ENCODE assay signal across 8 cellular contexts in the genomic region with DNA sequence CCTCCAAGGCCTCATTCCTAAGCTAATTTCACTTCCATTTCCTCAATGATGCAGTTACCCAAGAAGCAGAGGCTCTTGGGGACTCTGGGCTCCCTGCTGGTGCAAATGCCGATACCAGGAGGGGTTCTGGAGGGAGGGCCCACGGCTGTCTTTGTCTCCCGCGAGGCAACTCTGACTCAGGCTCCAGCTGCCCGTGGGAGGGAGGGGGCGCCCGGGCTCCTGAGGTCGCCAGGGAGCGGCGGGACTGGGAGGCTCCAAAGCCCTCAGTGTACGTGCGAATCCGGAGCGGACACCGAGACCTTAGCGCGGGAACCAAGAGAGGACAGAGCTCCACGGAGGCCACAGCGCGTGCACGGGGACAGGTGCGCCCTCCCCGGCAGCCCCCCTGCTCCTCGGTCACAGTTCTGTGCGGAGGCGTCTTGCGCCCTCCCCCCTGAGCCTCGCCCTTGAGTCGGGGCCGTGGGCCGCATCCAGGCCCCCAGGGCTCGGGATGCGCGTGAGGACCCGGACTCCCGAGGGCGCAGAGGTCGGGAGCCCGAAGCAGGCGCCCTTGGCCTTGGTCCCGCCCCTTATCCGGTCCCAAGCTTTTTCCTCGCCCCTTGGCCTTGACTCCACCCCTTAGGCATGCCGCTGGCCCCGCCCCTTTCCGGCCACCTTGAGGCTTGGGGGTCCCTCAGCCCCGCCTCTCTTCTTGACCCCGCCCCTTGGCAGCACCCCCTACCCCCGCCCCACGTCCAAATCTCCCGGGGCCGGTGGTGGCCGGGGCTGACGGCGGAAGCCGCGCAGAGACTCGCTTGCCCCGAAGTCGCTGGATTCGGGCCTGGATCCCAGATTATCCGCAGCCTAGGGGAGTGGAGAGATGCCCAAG. TPM values are rescaled to one million over a fixed set of nuclear protein-coding genes. Genes with fewer than 3 reads are reported as not detected.
DNase-seq lines count a peak whose midpoint lies in the region; ATAC-seq, FAIRE-seq and TF ChIP-seq lines count a peak whose summit lies in the region.

No MANE protein-coding gene starts in this region.

- no peak for TF ChIP-seq CTCF in AG09309 (IDR thresholded peaks at IDR 0.05; ENCODE audit: control insufficient read depth, insufficient read depth, low read depth, low read length, missing control alignments)
- no peak for TF ChIP-seq CTCF in fibroblast of lung (conservative IDR thresholded peaks at IDR 0.05 in 1 of 2, IDR thresholded peaks at IDR 0.05 in 1 of 2; ENCODE audit: low read depth in 1 of 2, low read length in 2 of 2)
- no peak for TF ChIP-seq CTCF in nephron progenitor cell (IDR thresholded peaks at IDR 0.05)
- TF ChIP-seq CTCF in D721Med (IDR thresholded peaks at IDR 0.05; ENCODE audit: insufficient read depth, missing control alignments) = no peak

- H3K4me1 ChIP-seq in fibroblast of lung (ENCODE audit: control insufficient read depth, extremely low read depth, insufficient read depth, low read length) = no peaks in the 10 kb centered on the region

- peaks cover 92% of the 10 kb centered on the region for H3K27me3 Mint-ChIP-seq in nephron progenitor cell (ENCODE audit: low read depth, poor library complexity)

- H4K20me1 ChIP-seq in fibroblast of lung (ENCODE audit: control insufficient read depth, extremely low read depth, insufficient read depth, low read length) = no peaks in the 10 kb centered on the region

- H3K9ac ChIP-seq in fibroblast of lung (ENCODE audit: insufficient read depth, low read length) = peak overlapping the region; percentile 42

- H3K36me3 ChIP-seq in fibroblast of lung (ENCODE audit: control insufficient read depth, insufficient read depth, low read length) = no peaks in the 10 kb centered on the region

- H2AFZ ChIP-seq in fibroblast of lung (ENCODE audit: low read length) = peak overlapping the region; percentile 67

- DNase-seq in AG09309 (ENCODE audit: low read depth) = no peak
- DNase-seq in activated CD4-positive, alpha-beta T cell treated with anti-CD3 and anti-CD28 coated beads, Interleukin-2, amount 50 U/mL, for 4 hours = peak; percentile 58 to 59
- DNase-seq in fibroblast of lung (ENCODE audit: low read depth in 2 of 2) = peak in 1 of 2 donors; percentile 16
- DNase-seq in nephron progenitor cell = peak; percentile 90
- DNase-seq in COLO829 (ENCODE audit: low spot score) = no peak
- no peak for DNase-seq in D721Med (ENCODE audit: insufficient read length, low spot score)

- no peaks in the 10 kb centered on the region for H3K36me3 Mint-ChIP-seq in nephron progenitor cell (ENCODE audit: low read depth)

- peak overlapping the region; percentile 32 for H3K4me3 ChIP-seq in AG09309 (ENCODE audit: control insufficient read depth, low read depth, low read length)
- H3K4me3 ChIP-seq in fibroblast of lung (replicated peaks in 1 of 4; ENCODE audit: control extremely low read depth in 1 of 4, insufficient read depth in 1 of 4, low read depth in 3 of 4, low read length in 4 of 4) = peak overlapping the region; percentile 16 to 46 (median 38)

- H3K79me2 ChIP-seq in fibroblast of lung (ENCODE audit: control insufficient read depth, insufficient read depth, low read length) = no peaks in the 10 kb centered on the region

- H3K9me3 ChIP-seq in fibroblast of lung (ENCODE audit: control insufficient read depth, insufficient read depth, low read depth, low read length) = no peaks in the 10 kb centered on the region

- ATAC-seq in GM18909 (IDR thresholded peaks at IDR 0.05; ENCODE audit: poor library complexity, unreplicated experiment) (peak; percentile 58), HG03196 (IDR thresholded peaks at IDR 0.05; ENCODE audit: unreplicated experiment) (peak; percentile 50)

- H3K4me3 Mint-ChIP-seq in nephron progenitor cell = peak overlapping the region; percentile 57

- peak overlapping the region; percentile 87 for H3K4me2 ChIP-seq in fibroblast of lung (ENCODE audit: extremely low read depth, insufficient read depth, low read length)

- peaks cover 17% of the 10 kb centered on the region for H3K27me3 ChIP-seq in fibroblast of lung (ENCODE audit: control insufficient read depth, insufficient read depth, low read length)

- peaks cover 17% of the 10 kb centered on the region for H3K4me1 Mint-ChIP-seq in nephron progenitor cell

- no peak overlapping the region for H3K27ac Mint-ChIP-seq in nephron progenitor cell

- no peak for FAIRE-seq in D721Med (lab: Jason Lieb, UNC)

- no peak overlapping the region for H3K27ac ChIP-seq in fibroblast of lung (ENCODE audit: insufficient read depth, low read length)

- H3K9me3 Mint-ChIP-seq in nephron progenitor cell = no peaks in the 10 kb centered on the region

RNA-seq across cellular contexts. Expression of gene SHISA8, which starts 4.7 kb away (rescaled TPM):
- total RNA-seq in fibroblast of lung = not detected in 2 replicates
- polyA plus RNA-seq in fibroblast of lung = not detected in 2 replicates
- polyA plus RNA-seq in fibroblast of lung (2012) = not detected in 2 replicates
- polyA minus RNA-seq in fibroblast of lung (ENCODE audit: low replicate concordance) = not detected in 2 replicates

RNA-seq across cellular contexts. Expression of gene TNFRSF13C, which starts 7.0 kb away (rescaled TPM):
- total RNA-seq in fibroblast of lung = under 0.01 TPM in 2 replicates
- 0.03 and 0.15 TPM in 2 replicates for polyA plus RNA-seq in fibroblast of lung
- 0.05 and 0.09 TPM in 2 replicates for polyA plus RNA-seq in fibroblast of lung (2012)
- 0.33 TPM in 1 of 2 replicates, not detected in the other for polyA minus RNA-seq in fibroblast of lung (ENCODE audit: low replicate concordance)

RNA-seq across cellular contexts. Expression of gene CENPM, which starts 27.4 kb away (rescaled TPM):
- total RNA-seq in fibroblast of lung = 0.77 and 11.6 TPM in 2 replicates
- polyA plus RNA-seq in fibroblast of lung = 5.9 and 23.4 TPM in 2 replicates
- 6.0 and 36.2 TPM in 2 replicates for polyA plus RNA-seq in fibroblast of lung (2012)
- 10.8 and 51.3 TPM in 2 replicates for polyA minus RNA-seq in fibroblast of lung (ENCODE audit: low replicate concordance)

RNA-seq across cellular contexts. Expression of gene SEPTIN3, which starts 49.7 kb away (rescaled TPM):
- 0.26 and 0.33 TPM in 2 replicates for total RNA-seq in fibroblast of lung
- 0.05 and 0.24 TPM in 2 replicates for polyA plus RNA-seq in fibroblast of lung
- 0.07 and 0.31 TPM in 2 replicates for polyA plus RNA-seq in fibroblast of lung (2012)
- polyA minus RNA-seq in fibroblast of lung (ENCODE audit: low replicate concordance) = 0.85 TPM in 1 of 2 replicates, not detected in the other

Comparison
In these comparisons a context has a peak if more than half of its experiments do, and no peak if none do; other contexts are left out.
1. DNase-seq: peak in activated CD4-positive, alpha-beta T cell treated with anti-CD3 and anti-CD28 coated beads, Interleukin-2, amount 50 U/mL, for 4 hours (2 of 2) and nephron progenitor cell (single experiment); none in AG09309 (single experiment), COLO829 (single experiment) and D721Med (single experiment).